Comparison of ENCODE assay signal across 22 cellular contexts in genomic region chr2:7788736-7789135, GRCh38.
"Had no signal": no experiment of that assay in that cellular context is flagged by ENCODE, and none has a peak within 500 bp of the region (broad histone marks: within the 10 kb centered on the region; RNA-seq: fewer than 3 reads in every experiment).

No MANE protein-coding gene starts in this region.

- H3K9me3 Mint-ChIP-seq: central memory CD8-positive, alpha-beta T cell had no signal

- H3K9me3 ChIP-seq: ascending aorta, body of pancreas, Peyer's patch had no signal

- DNase-seq: activated CD4-positive, alpha-beta T cell treated with anti-CD3 and anti-CD28 coated beads for 4 hours; activated CD8-positive, alpha-beta memory T cell treated with anti-CD3 and anti-CD28 coated beads, Interleukin-2, amount 50 U/mL, for 48 hours; activated naive CD4-positive, alpha-beta T cell treated with anti-CD3 and anti-CD28 coated beads, Interleukin-2, amount 50 U/mL, for 16 hours; activated naive CD8-positive, alpha-beta T cell treated with anti-CD3 and anti-CD28 coated beads, Interleukin-2, amount 10 ng/mL, durations not matched to agents 7 days and 5 days; activated T-cell treated with anti-CD3 and anti-CD28 coated beads, Interleukin-2, amount 50 U/mL, for 1 hour; body of pancreas; NCI-H1105 treated with DMSO at 0.1 percent for 48 hours; NCI-H146; NCI-H1930; NCI-H2171; NCI-H345; NCI-H510A; NCI-H69; NK-92 treated with Interleukin-12 subunit alpha and Interleukin-12 subunit beta, amount 100 ng/mL, for 24 hours; OCI-M1; Peyer's patch; SHP77 treated with DMSO at 0.1 percent for 48 hours had no signal

- H3K27ac Mint-ChIP-seq: activated CD8-positive, alpha-beta T cell treated with anti-CD3 and anti-CD28 coated beads, Interleukin-2, amount 10 ng/mL, durations not matched to agents 7 days and 5 days; activated naive CD8-positive, alpha-beta T cell treated with anti-CD3 and anti-CD28 coated beads, Interleukin-2, amount 10 ng/mL, durations not matched to agents 7 days and 5 days had no signal

- H3K4me1 ChIP-seq: ascending aorta, Peyer's patch had no signal

- H3K27ac ChIP-seq: ascending aorta, body of pancreas, Peyer's patch had no signal

- H3K4me3 Mint-ChIP-seq: activated CD8-positive, alpha-beta T cell treated with anti-CD3 and anti-CD28 coated beads, Interleukin-2, amount 10 ng/mL, durations not matched to agents 7 days and 5 days; activated naive CD8-positive, alpha-beta T cell treated with anti-CD3 and anti-CD28 coated beads, Interleukin-2, amount 10 ng/mL, durations not matched to agents 7 days and 5 days; central memory CD8-positive, alpha-beta T cell; T-helper 1 cell treated with Interleukin-12 subunit alpha and Interleukin-12 subunit beta and Interleukin-4 antibody, amounts not matched to agents 30 μg/mL and 1 μg/mL, for 36 hours had no signal

- H3K27me3 Mint-ChIP-seq: central memory CD8-positive, alpha-beta T cell had no signal

- H3K4me1 Mint-ChIP-seq: activated naive CD8-positive, alpha-beta T cell treated with anti-CD3 and anti-CD28 coated beads, Interleukin-2, amount 10 ng/mL, durations not matched to agents 7 days and 5 days; central memory CD8-positive, alpha-beta T cell had no signal

- H3K36me3 ChIP-seq: ascending aorta, Peyer's patch had no signal

- ATAC-seq: activated CD4-positive, CD25-positive, alpha-beta regulatory T cell treated with anti-CD3 and anti-CD28 coated beads, Interleukin-2, amount 50 U/mL, for 24 hours; activated CD8-positive, alpha-beta T cell treated with anti-CD3 and anti-CD28 coated beads, Interleukin-2, amount 10 ng/mL, durations not matched to agents 7 days and 5 days; body of pancreas had no signal

- H3K4me3 ChIP-seq: ascending aorta, body of pancreas, Peyer's patch had no signal

- H3K27me3 ChIP-seq: ascending aorta, body of pancreas, Peyer's patch had no signal
